In the genomic region with DNA sequence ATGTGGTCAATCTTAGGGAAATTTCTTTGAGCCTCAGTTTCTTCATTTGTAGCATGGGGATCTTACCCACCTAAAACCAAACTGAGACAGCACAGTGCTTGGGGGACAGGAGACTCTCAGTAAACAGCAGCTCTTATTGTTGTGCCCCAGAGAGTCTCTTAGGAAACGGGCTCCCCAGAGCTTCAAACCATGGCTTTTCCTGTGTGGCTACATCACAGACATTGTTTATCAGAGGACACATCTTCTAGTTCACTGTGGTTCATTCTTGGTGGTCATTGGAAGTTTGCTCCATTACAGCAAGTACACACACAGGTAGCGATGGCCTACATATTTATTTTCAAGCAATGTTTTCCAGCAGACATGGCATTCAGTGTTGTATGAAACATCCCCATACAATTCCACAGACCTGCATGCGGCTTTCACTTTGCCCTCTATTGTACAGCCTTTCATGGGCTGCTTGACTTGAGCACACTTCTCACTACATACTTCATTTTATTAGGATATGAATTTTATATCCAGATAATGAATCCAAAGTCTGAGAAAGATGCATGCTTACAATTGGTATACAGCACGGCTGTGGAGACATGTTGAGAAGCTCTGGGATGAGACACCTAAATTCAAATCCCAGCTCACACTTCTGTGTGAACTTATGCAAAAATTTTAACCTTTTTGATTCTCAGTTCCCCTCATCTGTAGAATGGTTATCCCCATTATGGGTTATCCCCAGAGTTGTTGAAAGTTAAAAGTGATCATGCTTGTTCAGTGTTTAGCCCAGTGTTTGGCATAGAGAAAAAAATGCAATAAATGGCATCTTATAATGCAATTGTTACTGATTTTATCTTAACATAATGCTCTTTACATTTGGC, we compare ENCODE assay signal across 9 cellular contexts.
DNase-seq lines count a peak whose midpoint lies in the region; ATAC-seq, FAIRE-seq and TF ChIP-seq lines count a peak whose summit lies in the region.
"Had no signal": no experiment of that assay in that cellular context is flagged by ENCODE, and none has a peak within 500 bp of the region (broad histone marks: within the 10 kb centered on the region; RNA-seq: fewer than 3 reads in every experiment).

No MANE protein-coding gene starts in this region.

- peak overlapping the region; percentile 23 for H3K4me3 Mint-ChIP-seq in central memory CD8-positive, alpha-beta T cell

- peak overlapping the region; percentile 83 for H3K27ac Mint-ChIP-seq in central memory CD8-positive, alpha-beta T cell (ENCODE audit: low read depth)

- no peaks in the 10 kb centered on the region for H3K27me3 ChIP-seq in WERI-Rb-1 (ENCODE audit: insufficient read depth, low read depth, severe bottlenecking)

- peak; percentile 82 for FAIRE-seq in GM12891 (lab: Jason Lieb, UNC)

- no peak overlapping the region for H3K4me3 ChIP-seq in WERI-Rb-1 (ENCODE audit: low read depth, low read length)

- ATAC-seq in GM19438 (IDR thresholded peaks at IDR 0.05; ENCODE audit: low read depth, unreplicated experiment), result peak; percentile 41
- ATAC-seq in HG03064 (IDR thresholded peaks at IDR 0.05; ENCODE audit: low read depth, unreplicated experiment), result peak; percentile 49
- peak; percentile 87 for ATAC-seq in central memory CD8-positive, alpha-beta T cell (replicated peaks; ENCODE audit: extremely low read depth, poor library complexity, severe bottlenecking)

- H3K4me1 Mint-ChIP-seq in central memory CD8-positive, alpha-beta T cell, result peaks cover 62% of the 10 kb centered on the region

- H3K9me3 ChIP-seq in WERI-Rb-1 (ENCODE audit: severe bottlenecking), result no peaks in the 10 kb centered on the region

- H3K36me3 ChIP-seq in WERI-Rb-1, result no peaks in the 10 kb centered on the region; the same call in 1 of the 2 replicates

- no peak overlapping the region for H3K27ac ChIP-seq in WERI-Rb-1

- peaks cover 28% of the 10 kb centered on the region for H3K36me3 Mint-ChIP-seq in central memory CD8-positive, alpha-beta T cell (ENCODE audit: insufficient read depth)

- TF ChIP-seq POLR2A in GM12891 (IDR thresholded peaks at IDR 0.05; ENCODE audit: low read depth, low read length), result peak; percentile 30; the same call in 1 of the 2 replicates

- no peaks in the 10 kb centered on the region for H3K27me3 Mint-ChIP-seq in central memory CD8-positive, alpha-beta T cell

- TF ChIP-seq CTCF in WERI-Rb-1 (IDR thresholded peaks at IDR 0.05; ENCODE audit: low read depth, low read length), result no peak

- DNase-seq in GM12891 (ENCODE audit: insufficient read length, low spot score), result no peak
- DNase-seq in central memory CD8-positive, alpha-beta T cell (ENCODE audit: low spot score in 2 of 2), result peak in 1 of 2 donors; percentile 48
- no peak for DNase-seq in NK-92 (lab: John Stamatoyannopoulos, UW; ENCODE audit: unreplicated experiment)
- DNase-seq in activated effector memory CD4-positive, alpha-beta T cell treated with Interleukin-2 at 50 U/mL for 16 hours, result no peak
- DNase-seq in Kasumi-1 (lab: John Stamatoyannopoulos, UW), result no peak
- no peak for DNase-seq in WERI-Rb-1
- DNase-seq: NCI-H1105 treated with DMSO at 0.1 percent for 48 hours had no signal

- no peaks in the 10 kb centered on the region for H3K9me3 Mint-ChIP-seq in central memory CD8-positive, alpha-beta T cell

TF ChIP-seq in GM12891, 5 proteins besides CTCF, POLR2A, EP300 and RAD21:
- TF ChIP-seq POU2F2 (IDR thresholded peaks at IDR 0.05; ENCODE audit: low read depth, low read length) (peak; percentile 87), SPI1 (IDR thresholded peaks at IDR 0.05; ENCODE audit: low read depth, low read length) (peak; percentile 96), POLR2AphosphoS5 (IDR thresholded peaks at IDR 0.05; ENCODE audit: low read depth, low read length) (0 out of 2 replicates have a peak, but pooled peaks have one; percentile 7), PAX5 (IDR thresholded peaks at IDR 0.05; ENCODE audit: insufficient read depth, low read length, severe bottlenecking) (no peak)
